21 cellular contexts compared by ENCODE assay signal in the genomic region with DNA sequence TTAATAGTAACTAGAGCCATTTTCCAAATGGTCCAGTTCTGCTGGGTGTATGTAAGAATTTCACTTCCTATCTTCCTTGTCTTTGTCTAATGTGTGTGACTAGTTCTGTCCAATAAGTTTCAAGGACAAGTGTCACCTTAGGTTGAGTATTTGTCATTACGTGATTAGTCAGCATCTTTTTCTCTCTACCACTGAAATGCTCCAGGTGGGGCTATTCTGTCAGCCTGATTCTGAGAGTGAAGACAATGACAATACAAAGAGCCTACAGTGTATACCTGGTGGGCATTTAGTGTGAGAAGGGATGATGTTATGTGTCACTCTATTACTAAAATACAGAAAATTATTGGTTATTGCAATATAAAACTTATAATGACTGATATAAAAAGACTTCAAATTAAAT.
DNase-seq lines count a peak whose midpoint lies in the region; ATAC-seq, FAIRE-seq and TF ChIP-seq lines count a peak whose summit lies in the region.
"Had no signal": no experiment of that assay in that cellular context is flagged by ENCODE, and none has a peak within 500 bp of the region (broad histone marks: within the 10 kb centered on the region; RNA-seq: fewer than 3 reads in every experiment).

No MANE protein-coding gene starts in this region.

- WGBS in K562 (ENCODE audit: insufficient coverage, low coverage, missing lambda C conversion rate), result 18% methylated on average over 1 of the region's 1 CpG
- 33% methylated on average over 1 of the region's 1 CpG for WGBS in right lobe of liver (ENCODE audit: insufficient coverage, low coverage, low lambda C conversion rate, missing lambda C conversion rate)

- H3K9ac ChIP-seq in K562 (ENCODE audit: insufficient read depth in 1 of 2, low read depth in 2 of 2, low read length in 2 of 2), result no peak overlapping the region
- H3K9ac ChIP-seq: BLaER1 had no signal

- no peaks in the 10 kb centered on the region for H3K36me3 ChIP-seq in K562 (ENCODE audit: control insufficient read depth, insufficient read depth, low read length)
- H3K36me3 ChIP-seq in right lobe of liver, result no peaks in the 10 kb centered on the region
- H3K36me3 ChIP-seq: BLaER1, SJCRH30, tibial nerve had no signal

- no peaks in the 10 kb centered on the region for H3K9me1 ChIP-seq in K562 (ENCODE audit: control insufficient read depth, insufficient read depth, low read length)

- no peak overlapping the region for H3K4me2 ChIP-seq in K562 (ENCODE audit: insufficient read depth, low read length)
- H3K4me2 ChIP-seq: BLaER1 had no signal

- TF ChIP-seq CTCF in K562 (IDR thresholded peaks at IDR 0.05 in 2 of 3, conservative IDR thresholded peaks at IDR 0.05 in 1 of 3; ENCODE audit: insufficient read depth in 2 of 3, low read depth in 1 of 3, low read length in 3 of 3), result no peak
- peak in 3 of 4 donors; percentile 16 to 30 (median 20) for TF ChIP-seq CTCF in right lobe of liver (IDR thresholded peaks at IDR 0.05)

- no peak overlapping the region for H3K4me3 ChIP-seq in K562
- no peak overlapping the region for H3K4me3 ChIP-seq in right lobe of liver
- H3K4me3 ChIP-seq: BLaER1, SJCRH30, tibial nerve had no signal

- no TSS peak for BruUV-seq in K562 (replicated peaks; lab: Mats Ljungman, UMichigan)

- no peak overlapping the region for H2AFZ ChIP-seq in K562 (ENCODE audit: low read depth, low read length)

- DNase-seq in NCI-H1092 treated with DMSO at 0.1 percent for 48 hours (lab: John Stamatoyannopoulos, UW), result peak; percentile 19
- no peak for DNase-seq in NCI-H1092 (lab: John Stamatoyannopoulos, UW)
- peak; percentile 22 for DNase-seq in HT-29 (ENCODE audit: low spot score)
- DNase-seq in K562 (ENCODE audit: extremely low read depth in 1 of 4, low spot score in 3 of 4), result no peak
- no peak for DNase-seq in right lobe of liver
- DNase-seq in NCI-H1417 treated with DMSO at 0.1 percent for 48 hours (lab: John Stamatoyannopoulos, UW), result no peak
- no peak for DNase-seq in activated CD4-positive, alpha-beta T cell treated with anti-CD3 and anti-CD28 coated beads for 1 hour
- DNase-seq: activated CD4-positive, CD25-positive, alpha-beta regulatory T cell; activated CD8-positive, alpha-beta memory T cell treated with anti-CD3 and anti-CD28 coated beads for 24 hours; activated T-cell treated with anti-CD3 and anti-CD28 coated beads, Interleukin-2, amount 50 U/mL, for 72 hours; HCEC 1CT; hippocampal formation; left cardiac atrium; PC-3; SJCRH30; stimulated activated naive CD4-positive, alpha-beta T cell had no signal

- POLR2A ChIA-PET in K562 (lab: Yijun Ruan, JAX), result no interaction called here

- H3K27ac ChIP-seq in K562 (ENCODE audit: extremely low read depth, low read depth, low read length) (no peak overlapping the region), right lobe of liver (no peak overlapping the region)
- H3K27ac ChIP-seq: BLaER1, HL-60, SJCRH30, tibial nerve had no signal

- TF ChIP-seq RAD21 in K562 (CRISPR knock-in tag; conservative IDR thresholded peaks at IDR 0.05 in 1 of 2, IDR thresholded peaks at IDR 0.05 in 1 of 2), result no peak

- ATAC-seq in K562, result no peak
- peak in 2 of 4 donors; percentile 32 to 48 for ATAC-seq in right lobe of liver
- ATAC-seq in GM19395 (IDR thresholded peaks at IDR 0.05; ENCODE audit: unreplicated experiment), result no peak
- ATAC-seq: activated T-cell treated with anti-CD3 and anti-CD28 coated beads, Interleukin-2, amount 50 U/mL, for 72 hours; left cardiac atrium; PC-3 had no signal

- TF ChIP-seq EP300 in K562 (IDR thresholded peaks at IDR 0.05; ENCODE audit: low read length), result no peak

- H3K9me3 ChIP-seq in K562 (replicated peaks; ENCODE audit: control insufficient read depth, insufficient read depth, low read depth, low read length) (no peaks in the 10 kb centered on the region; the same call in 1 of the 2 replicates), right lobe of liver (no peaks in the 10 kb centered on the region)
- H3K9me3 ChIP-seq: BLaER1, SJCRH30, tibial nerve had no signal

- no peak for FAIRE-seq in K562 (lab: Jason Lieb, UNC)
- FAIRE-seq: endothelial cell of umbilical vein had no signal

- H3K27me3 ChIP-seq in K562 (ENCODE audit: control insufficient read depth in 2 of 2, insufficient read depth in 2 of 2, low read length in 2 of 2), result no peaks in the 10 kb centered on the region
- no peaks in the 10 kb centered on the region for H3K27me3 ChIP-seq in right lobe of liver
- H3K27me3 ChIP-seq: BLaER1, SJCRH30, tibial nerve had no signal

- CTCF ChIA-PET in K562 (lab: Yijun Ruan, JAX; ENCODE audit: low intra/inter-chr PET ratio), result no interaction called here

- H3K79me2 ChIP-seq in K562 (ENCODE audit: control insufficient read depth, insufficient read depth, low read length), result no peaks in the 10 kb centered on the region

- intact Hi-C loops in K562 (cut with micrococcal nuclease) (no loop called here), right lobe of liver (cut with DNase I) (no loop called here)

- TF ChIP-seq POLR2A in K562 (conservative IDR thresholded peaks at IDR 0.05) (no peak), right lobe of liver (IDR thresholded peaks at IDR 0.05) (no peak)

- no peaks in the 10 kb centered on the region for H4K20me1 ChIP-seq in K562 (replicated peaks; ENCODE audit: control insufficient read depth, insufficient read depth, low read length)
- H4K20me1 ChIP-seq: BLaER1 had no signal

- H3K4me1 ChIP-seq in K562 (replicated peaks in 1 of 2; ENCODE audit: control insufficient read depth in 2 of 2, insufficient read depth in 2 of 2, low read length in 2 of 2) (no peaks in the 10 kb centered on the region), right lobe of liver (no peaks in the 10 kb centered on the region)
- H3K4me1 ChIP-seq: BLaER1, SJCRH30, tibial nerve had no signal

- in situ Hi-C loops in K562 (cut with MboI), result no loop called here

TF ChIP-seq in K562, 482 proteins besides CTCF, POLR2A, EP300 and RAD21:
- peak; percentile 30; the same call in 1 of the 2 replicates for TF ChIP-seq MAFG (tag; conservative IDR thresholded peaks at IDR 0.05)
- peak; percentile 47; the same call in 1 of the 2 replicates for TF ChIP-seq ZNF316 (IDR thresholded peaks at IDR 0.05)
- peak; percentile 26; the same call in 1 of the 2 replicates for TF ChIP-seq C11orf30 (IDR thresholded peaks at IDR 0.05; ENCODE audit: low read depth)
- no peak for TF ChIP-seq EGR1 (conservative IDR thresholded peaks at IDR 0.05)

Comparison
In these comparisons a context has a peak if more than half of its experiments do, and no peak if none do; other contexts are left out.
1. DNase-seq: peak in NCI-H1092 treated with DMSO at 0.1 percent for 48 hours (single experiment) and HT-29 (single experiment); none in NCI-H1092 (single experiment), K562 (0 of 4), right lobe of liver (0 of 3), NCI-H1417 treated with DMSO at 0.1 percent for 48 hours (single experiment) and activated CD4-positive, alpha-beta T cell treated with anti-CD3 and anti-CD28 coated beads for 1 hour (single experiment).
2. CTCF ChIP-seq: peak in right lobe of liver (3 of 4); none in K562 (0 of 3).